Comparison of ENCODE assay signal across 8 cellular contexts in the genomic region with DNA sequence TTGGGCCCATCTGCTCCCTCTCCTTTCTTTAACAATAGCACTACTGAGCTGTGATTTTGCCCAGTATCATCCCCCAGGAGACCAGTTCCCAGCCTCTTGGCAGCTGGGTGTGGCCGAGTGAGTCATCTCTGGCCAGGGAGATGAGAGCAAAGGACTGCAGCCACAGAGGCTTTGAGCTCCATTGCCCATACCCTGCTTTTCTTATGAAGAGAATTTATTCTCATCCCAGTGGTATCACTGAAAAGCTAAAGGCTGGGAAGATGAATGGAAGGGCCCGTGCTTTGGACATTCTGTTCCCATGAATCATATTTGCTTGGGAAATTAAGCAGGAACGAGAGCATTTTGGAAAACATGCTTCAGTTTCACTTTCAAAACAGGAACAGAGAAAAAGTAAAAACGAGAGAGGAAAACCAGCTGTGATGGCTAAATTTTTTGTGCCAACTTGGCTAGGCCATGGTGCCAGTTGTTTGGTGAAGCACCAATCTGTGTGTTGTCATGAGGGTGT. TPM values are rescaled to one million over a fixed set of nuclear protein-coding genes. Genes with fewer than 3 reads are reported as not detected.
DNase-seq lines count a peak whose midpoint lies in the region; ATAC-seq and TF ChIP-seq lines count a peak whose summit lies in the region.

No MANE protein-coding gene starts in this region.

- H3K9me3 ChIP-seq in MM.1S (replicated peaks; ENCODE audit: insufficient read depth, low read length), result no peaks in the 10 kb centered on the region

- H4K20me1 ChIP-seq in MM.1S (ENCODE audit: insufficient read depth, low read length), result no peaks in the 10 kb centered on the region

- no peaks in the 10 kb centered on the region for H3K9me2 ChIP-seq in MM.1S (replicated peaks; ENCODE audit: insufficient read depth, low read length)

- H3K79me2 ChIP-seq in MM.1S (ENCODE audit: low read length), result no peaks in the 10 kb centered on the region

- H3K36me3 ChIP-seq in MM.1S (replicated peaks; ENCODE audit: insufficient read depth, low read length), result no peaks in the 10 kb centered on the region

- no peak overlapping the region for H3K4me3 ChIP-seq in MM.1S (ENCODE audit: low read length)

- DNase-seq in NOMO-1 (lab: John Stamatoyannopoulos, UW; ENCODE audit: unreplicated experiment in 2 of 2), result peak; percentile 13 to 57
- no peak for DNase-seq in NOMO-1 treated with dmso at 0.1 percent for 144 hours (lab: John Stamatoyannopoulos, UW; ENCODE audit: unreplicated experiment)
- DNase-seq in MM.1S, result no peak
- peak; percentile 71 to 84 for DNase-seq in lung microvascular endothelial cell (ENCODE audit: low read depth in 2 of 2)
- no peak for DNase-seq in stimulated activated naive CD4-positive, alpha-beta T cell treated with Interleukin-2 at 50 U/mL for 16 hours (lab: John Stamatoyannopoulos, UW)

- no peak overlapping the region for H3K9ac ChIP-seq in MM.1S (ENCODE audit: low read length)

- TF ChIP-seq CTCF in MM.1S (IDR thresholded peaks at IDR 0.05; ENCODE audit: low read length), result no peak

- H3K27me3 ChIP-seq in MM.1S (replicated peaks; ENCODE audit: insufficient read depth, low read length), result no peaks in the 10 kb centered on the region

- peak overlapping the region; percentile 24; the same call in 1 of the 2 replicates for H3K4me2 ChIP-seq in MM.1S (ENCODE audit: low read depth, low read length)

- no peaks in the 10 kb centered on the region for H3F3A ChIP-seq in MM.1S (ENCODE audit: insufficient read depth, low read length)

- H3K27ac ChIP-seq in MM.1S (ENCODE audit: low read length) (no peak overlapping the region), cingulate gyrus (ENCODE audit: low read depth, low read length) (peak overlapping the region; percentile 73)

- no peak for ATAC-seq in GM21515 (IDR thresholded peaks at IDR 0.05; ENCODE audit: unreplicated experiment)
- ATAC-seq in GM19023 (IDR thresholded peaks at IDR 0.05; ENCODE audit: unreplicated experiment), result no peak

- 0 out of 2 replicates have a peak, but pooled peaks cover 6% of the 10 kb centered on the region for H3K4me1 ChIP-seq in MM.1S (ENCODE audit: low read length)

- H2AFZ ChIP-seq in MM.1S (ENCODE audit: low read length), result no peak overlapping the region

RNA-seq across cellular contexts. Expression of gene CST3, which starts 14.9 kb away (rescaled TPM):
- total RNA-seq in lung microvascular endothelial cell, result 88.5 and 164 TPM in 2 replicates

RNA-seq across cellular contexts. Expression of gene CST9, which starts 17.2 kb away (rescaled TPM):
- total RNA-seq in lung microvascular endothelial cell, result under 0.01 TPM in 1 of 2 replicates, not detected in the other

RNA-seq across cellular contexts. Expression of gene CST9L, which starts 54.6 kb away (rescaled TPM):
- not detected in 2 replicates for total RNA-seq in lung microvascular endothelial cell

Comparison
In these comparisons a context has a peak if more than half of its experiments do, and no peak if none do; other contexts are left out.
1. DNase-seq: peak in NOMO-1 (2 of 2) and lung microvascular endothelial cell (2 of 2); none in NOMO-1 treated with dmso at 0.1 percent for 144 hours (single experiment), MM.1S (single experiment) and stimulated activated naive CD4-positive, alpha-beta T cell treated with Interleukin-2 at 50 U/mL for 16 hours (single experiment).